ENCODE assay signal across 8 cellular contexts in the genomic region with DNA sequence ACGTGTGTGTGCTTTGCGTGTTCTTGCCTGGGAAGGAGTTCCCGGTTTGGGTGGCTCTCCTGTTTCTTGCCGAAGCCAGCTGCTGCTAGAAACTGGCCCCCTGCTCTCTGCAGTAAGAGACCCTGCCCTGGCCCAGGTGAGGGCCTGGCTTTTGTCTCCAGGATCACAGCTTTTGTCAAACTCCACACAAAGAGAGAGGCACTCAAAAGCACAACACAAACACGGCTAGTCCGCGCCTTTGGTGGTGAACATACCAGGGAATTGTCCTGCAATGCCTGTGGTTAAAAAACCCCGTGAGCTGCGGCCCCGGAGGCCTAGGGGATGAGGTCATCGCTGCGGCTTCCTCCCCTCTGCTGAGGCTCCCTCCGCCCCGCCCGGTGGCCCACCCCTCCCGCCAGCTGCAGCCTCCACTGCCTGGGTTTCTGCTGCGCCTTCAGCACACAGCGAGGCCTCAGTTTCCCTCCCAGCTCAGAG.
DNase-seq lines count a peak whose midpoint lies in the region; ATAC-seq, FAIRE-seq and TF ChIP-seq lines count a peak whose summit lies in the region.
"Had no signal": no experiment of that assay in that cellular context is flagged by ENCODE, and none has a peak within 500 bp of the region (broad histone marks: within the 10 kb centered on the region; RNA-seq: fewer than 3 reads in every experiment).

No MANE protein-coding gene starts in this region.

- in situ Hi-C loops in GM13977 (cut with MboI; ENCODE audit: low pct_unique_long_range_greater_than_20kb, low sequenced_read_pairs, unreplicated experiment) = loop anchor here (5.0 to 10.0 kb wide), 2 partner anchors 106 to 361 kb away; no protein-coding TSS in a partner anchor

- peak overlapping the region; percentile 22 for H2AFZ ChIP-seq in keratinocyte (ENCODE audit: control insufficient read depth, low read length)

- H3K9ac ChIP-seq in keratinocyte (ENCODE audit: control insufficient read depth, extremely low read depth, insufficient read depth, low read length) = peak overlapping the region; percentile 44

- no peaks in the 10 kb centered on the region for H3K27me3 ChIP-seq in body of pancreas
- H3K27me3 ChIP-seq in keratinocyte (ENCODE audit: control insufficient read depth, extremely low read depth, insufficient read depth, low read length) = peaks cover 4% of the 10 kb centered on the region

- H3K9me3 ChIP-seq in body of pancreas (no peaks in the 10 kb centered on the region), keratinocyte (ENCODE audit: control insufficient read depth, low read depth, low read length) (no peaks in the 10 kb centered on the region)

- no peaks in the 10 kb centered on the region for H3K79me2 ChIP-seq in keratinocyte (ENCODE audit: control insufficient read depth, insufficient read depth, low read length)

- DNase-seq in GM13977 (ENCODE audit: low spot score) = peak; percentile 82
- peak; percentile 65 for DNase-seq in NOMO-1 treated with dmso at 0.1 percent for 144 hours (lab: John Stamatoyannopoulos, UW; ENCODE audit: unreplicated experiment)
- peak; percentile 48 to 75 (median 64) for DNase-seq in body of pancreas
- peak; percentile 45 for DNase-seq in keratinocyte (ENCODE audit: low read depth, low spot score)
- peak; percentile 31 to 43 for DNase-seq in stimulated activated CD8-positive, alpha-beta memory T cell treated with anti-CD3 and anti-CD28 coated beads, Interleukin-2, amount 100 ng/mL, for 48 hours (ENCODE audit: low read depth in 2 of 2)

- no peak for TF ChIP-seq CTCF in GM13977 (IDR thresholded peaks at IDR 0.05; ENCODE audit: extremely low read depth, insufficient read depth, missing control alignments)
- no peak for TF ChIP-seq CTCF in body of pancreas (IDR thresholded peaks at IDR 0.05)
- no peak for TF ChIP-seq CTCF in keratinocyte (optimal IDR thresholded peaks at IDR 0.05 in 1 of 3, IDR thresholded peaks at IDR 0.05 in 1 of 3, conservative IDR thresholded peaks at IDR 0.05 in 1 of 3; ENCODE audit: extremely low read depth in 1 of 3, insufficient read depth in 2 of 3, low read length in 3 of 3)

- 68 to 73% methylated on average over 4 to 18 of the region's 18 CpGs for WGBS in body of pancreas, 2 donors

- dilution Hi-C loops in keratinocyte (cut with MboI; ENCODE audit: extremely low pct_ligation_motif_present, low sequenced_read_pairs) = no loop called here

- no peaks in the 10 kb centered on the region for H3K36me3 ChIP-seq in body of pancreas (replicated peaks in 1 of 2; ENCODE audit: insufficient read depth in 1 of 2, low read depth in 2 of 2)
- H3K36me3 ChIP-seq in keratinocyte (ENCODE audit: control insufficient read depth in 2 of 2, extremely low read depth in 1 of 2, insufficient read depth in 2 of 2, low read length in 2 of 2) = no peaks in the 10 kb centered on the region

- H3K4me2 ChIP-seq in keratinocyte (ENCODE audit: control insufficient read depth, extremely low read depth, insufficient read depth, low read depth, low read length) = peak overlapping the region; percentile 78

- intact Hi-C loops in body of pancreas (cut with DNase I) = loop anchor here (5.0 kb wide), 1 partner anchor 359 kb away; no protein-coding TSS in a partner anchor

- ATAC-seq in body of pancreas (peak; percentile 49), HG03280 (IDR thresholded peaks at IDR 0.05; ENCODE audit: unreplicated experiment) (no peak), HG03354 (IDR thresholded peaks at IDR 0.05; ENCODE audit: poor library complexity, severe bottlenecking, unreplicated experiment) (no peak)

- peaks cover 3% of the 10 kb centered on the region for H4K20me1 ChIP-seq in keratinocyte (ENCODE audit: control insufficient read depth, extremely low read depth, insufficient read depth, low read length)

- no peaks in the 10 kb centered on the region for H3K9me1 ChIP-seq in keratinocyte (ENCODE audit: control insufficient read depth, extremely low read depth, insufficient read depth, low read length)

- H3K4me1 ChIP-seq in body of pancreas (peaks cover 13% of the 10 kb centered on the region), keratinocyte (ENCODE audit: control insufficient read depth, extremely low read depth, insufficient read depth, low read length) (peaks cover 18% of the 10 kb centered on the region)

- H3K4me3 ChIP-seq in body of pancreas (no peak overlapping the region), keratinocyte (ENCODE audit: control insufficient read depth in 2 of 3, extremely low read depth in 1 of 3, insufficient read depth in 2 of 3, low read depth in 1 of 3, low read length in 3 of 3) (peak overlapping the region in 2 of 3 experiments; percentile 27 to 42)

- TF ChIP-seq POLR2A in body of pancreas (IDR thresholded peaks at IDR 0.05) = peak in 1 of 3 donors; percentile 22

- H3K27ac ChIP-seq in body of pancreas = peak overlapping the region in 3 of 4 donors; percentile 11 to 59 (median 54)
- peak overlapping the region; percentile 58 for H3K27ac ChIP-seq in keratinocyte (ENCODE audit: control insufficient read depth, insufficient read depth, low read length)
- H3K27ac ChIP-seq: VCaP had no signal

- peak; percentile 36 for FAIRE-seq in keratinocyte (lab: Jason Lieb, UNC)

Comparison
In these comparisons a context has a peak if more than half of its experiments do, and no peak if none do; other contexts are left out.
1. H3K4me3 ChIP-seq: peak in keratinocyte (2 of 3); none in body of pancreas (0 of 2).
2. Peak in every context shown above with its lines, with median percentiles within 50 percentile points of each other: DNase-seq.